ENCODE assay signal across 7 cellular contexts in genomic region chr6:95577317-95578105, GRCh38.
DNase-seq lines count a peak whose midpoint lies in the region; ATAC-seq and TF ChIP-seq lines count a peak whose summit lies in the region.

MANEA (plus strand) TSS chr6:95577535; CDS start chr6:95586440, 8,905 bp downstream.

- TF ChIP-seq CTCF in astrocyte of the cerebellum (IDR thresholded peaks at IDR 0.05; ENCODE audit: low read depth, low read length, missing control alignments) (no peak), retinal pigment epithelial cell (conservative IDR thresholded peaks at IDR 0.05; ENCODE audit: low read depth, low read length) (no peak)

- in situ Hi-C loops in astrocyte of the cerebellum (cut with HindIII; ENCODE audit: low sequenced_read_pairs): no loop called here

- peak within 1 kb of the TSS; percentile 53 for H3K4me3 ChIP-seq in astrocyte of the cerebellum (ENCODE audit: low read depth, low read length)
- H3K4me3 ChIP-seq in retinal pigment epithelial cell (ENCODE audit: low read length): peak within 1 kb of the TSS; percentile 93

- ATAC-seq in GM18511 (IDR thresholded peaks at IDR 0.05; ENCODE audit: unreplicated experiment) (peak; percentile 81), HG02981 (IDR thresholded peaks at IDR 0.05; ENCODE audit: unreplicated experiment) (peak; percentile 72)

- DNase-seq in NCI-H2029 (lab: John Stamatoyannopoulos, UW) (peak; percentile 85), T-helper 9 cell (peak; percentile 76), astrocyte of the cerebellum (ENCODE audit: low read depth) (peak; percentile 57), hippocampal formation (lab: John Stamatoyannopoulos, UW) (peak; percentile 79 to 80), retinal pigment epithelial cell (ENCODE audit: low read depth) (peak; percentile 69)

Comparison
In these comparisons a context has a peak if more than half of its experiments do, and no peak if none do; other contexts are left out.
1. Peak in every context shown above with its lines: DNase-seq, ATAC-seq and H3K4me3 ChIP-seq.